1 cellular context compared by ENCODE assay signal in the genomic region with DNA sequence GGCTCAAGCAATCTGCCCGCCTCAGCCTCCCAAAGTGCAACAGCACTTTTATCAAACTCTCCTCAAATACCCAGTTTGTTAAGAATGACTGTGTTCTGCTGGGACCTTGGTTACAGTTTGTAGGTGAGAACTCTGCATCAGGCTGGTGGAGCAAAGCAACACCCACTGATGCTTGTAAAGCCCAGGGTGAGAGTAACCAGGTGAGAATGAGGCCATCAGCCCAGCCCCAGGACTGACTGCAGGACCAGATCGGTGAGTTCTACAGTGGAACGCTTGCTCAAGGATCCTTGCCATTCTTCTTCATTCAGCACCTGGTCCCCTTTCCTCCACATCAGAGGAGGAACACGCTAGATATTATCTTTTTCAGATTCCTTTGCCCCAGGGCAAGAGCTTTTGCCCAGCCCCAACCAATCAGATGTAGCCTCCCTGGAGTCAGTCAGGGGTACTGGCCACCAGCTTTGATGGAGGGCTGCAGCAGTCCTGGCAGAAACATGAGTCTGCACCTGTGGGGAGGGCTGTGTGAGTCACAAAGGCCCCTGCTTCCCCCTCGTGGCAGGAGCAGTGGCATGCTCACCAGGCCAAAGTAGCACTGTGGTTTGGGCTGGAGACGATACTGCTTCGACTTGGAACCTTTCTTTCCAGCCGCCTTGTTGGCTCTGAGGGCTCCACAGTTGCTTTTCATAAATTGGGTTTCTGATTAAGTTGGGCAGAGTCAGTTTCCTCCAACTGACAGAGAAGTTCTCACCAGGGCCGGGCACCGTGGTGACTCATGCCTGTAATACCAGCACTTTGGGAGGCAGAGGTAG.
A peak's percentile ranks its signal among the peaks of the same experiment; 100 is the strongest.
TF ChIP-seq lines count a peak whose summit lies in the region.

No MANE protein-coding gene starts in this region.

TF ChIP-seq in HepG2, 621 proteins besides CTCF, POLR2A, EP300 and RAD21 (continued from another document and continues in another):
- TF ChIP-seq, protein P1, sequence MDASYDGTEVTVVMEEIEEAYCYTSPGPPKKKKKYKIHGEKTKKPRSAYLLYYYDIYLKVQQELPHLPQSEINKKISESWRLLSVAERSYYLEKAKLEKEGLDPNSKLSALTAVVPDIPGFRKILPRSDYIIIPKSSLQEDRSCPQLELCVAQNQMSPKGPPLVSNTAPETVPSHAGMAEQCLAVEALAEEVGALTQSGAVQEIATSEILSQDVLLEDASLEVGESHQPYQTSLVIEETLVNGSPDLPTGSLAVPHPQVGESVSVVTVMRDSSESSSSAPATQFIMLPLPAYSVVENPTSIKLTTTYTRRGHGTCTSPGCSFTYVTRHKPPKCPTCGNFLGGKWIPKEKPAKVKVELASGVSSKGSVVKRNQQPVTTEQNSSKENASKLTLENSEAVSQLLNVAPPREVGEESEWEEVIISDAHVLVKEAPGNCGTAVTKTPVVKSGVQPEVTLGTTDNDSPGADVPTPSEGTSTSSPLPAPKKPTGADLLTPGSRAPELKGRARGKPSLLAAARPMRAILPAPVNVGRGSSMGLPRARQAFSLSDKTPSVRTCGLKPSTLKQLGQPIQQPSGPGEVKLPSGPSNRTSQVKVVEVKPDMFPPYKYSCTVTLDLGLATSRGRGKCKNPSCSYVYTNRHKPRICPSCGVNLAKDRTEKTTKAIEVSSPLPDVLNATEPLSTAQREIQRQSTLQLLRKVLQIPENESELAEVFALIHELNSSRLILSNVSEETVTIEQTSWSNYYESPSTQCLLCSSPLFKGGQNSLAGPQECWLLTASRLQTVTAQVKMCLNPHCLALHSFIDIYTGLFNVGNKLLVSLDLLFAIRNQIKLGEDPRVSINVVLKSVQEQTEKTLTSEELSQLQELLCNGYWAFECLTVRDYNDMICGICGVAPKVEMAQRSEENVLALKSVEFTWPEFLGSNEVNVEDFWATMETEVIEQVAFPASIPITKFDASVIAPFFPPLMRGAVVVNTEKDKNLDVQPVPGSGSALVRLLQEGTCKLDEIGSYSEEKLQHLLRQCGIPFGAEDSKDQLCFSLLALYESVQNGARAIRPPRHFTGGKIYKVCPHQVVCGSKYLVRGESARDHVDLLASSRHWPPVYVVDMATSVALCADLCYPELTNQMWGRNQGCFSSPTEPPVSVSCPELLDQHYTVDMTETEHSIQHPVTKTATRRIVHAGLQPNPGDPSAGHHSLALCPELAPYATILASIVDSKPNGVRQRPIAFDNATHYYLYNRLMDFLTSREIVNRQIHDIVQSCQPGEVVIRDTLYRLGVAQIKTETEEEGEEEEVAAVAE (CRISPR knock-in tag; IDR thresholded peaks at IDR 0.05; ENCODE audit: borderline replicate concordance) = no peak
- TF ChIP-seq IKZF1 (IDR thresholded peaks at IDR 0.05) (no peak), ZBTB4 (CRISPR knock-in tag; IDR thresholded peaks at IDR 0.05; ENCODE audit: borderline replicate concordance) (0 out of 2 replicates have a peak, but pooled peaks have one; percentile 60), ZNF746 (CRISPR knock-in tag; IDR thresholded peaks at IDR 0.05) (no peak), ZBTB44 (CRISPR knock-in tag; IDR thresholded peaks at IDR 0.05) (no peak), MXI1 (IDR thresholded peaks at IDR 0.05; ENCODE audit: borderline replicate concordance, low read depth, low read length) (peak; percentile 56; the same call in 1 of the 3 replicates), RBM39 (IDR thresholded peaks at IDR 0.05; ENCODE audit: low read depth, low read length, poor library complexity, severe bottlenecking) (no peak), MLLT10 (CRISPR knock-in tag; IDR thresholded peaks at IDR 0.05) (no peak), KDM2A (CRISPR knock-in tag; IDR thresholded peaks at IDR 0.05; ENCODE audit: borderline replicate concordance, low read depth) (peak; percentile 82), SOX5 (CRISPR knock-in tag; IDR thresholded peaks at IDR 0.05; ENCODE audit: borderline replicate concordance) (0 out of 2 replicates have a peak, but pooled peaks have one; percentile 16), TCF7L2 (IDR thresholded peaks at IDR 0.05; ENCODE audit: low read depth, low read length) (no peak), ZNF121 (CRISPR knock-in tag; IDR thresholded peaks at IDR 0.05) (0 out of 2 replicates have a peak, but pooled peaks have one; percentile 51), PLSCR1 (CRISPR knock-in tag; IDR thresholded peaks at IDR 0.05; ENCODE audit: borderline replicate concordance) (no peak), ERF (CRISPR knock-in tag; IDR thresholded peaks at IDR 0.05) (peak; percentile 58; the same call in 1 of the 2 replicates), ZNF382 (CRISPR knock-in tag; IDR thresholded peaks at IDR 0.05; ENCODE audit: borderline replicate concordance) (no peak), KDM3A (CRISPR knock-in tag; IDR thresholded peaks at IDR 0.05; ENCODE audit: low read depth) (0 out of 2 replicates have a peak, but pooled peaks have one; percentile 31), ZNF460 (CRISPR knock-in tag; IDR thresholded peaks at IDR 0.05; ENCODE audit: borderline replicate concordance) (no peak), FOSL2 (CRISPR knock-in tag; IDR thresholded peaks at IDR 0.05) (peak; percentile 85), NCOA2 (CRISPR knock-in tag; IDR thresholded peaks at IDR 0.05) (0 out of 2 replicates have a peak, but pooled peaks have one; percentile 21), ZNF235 (CRISPR knock-in tag; IDR thresholded peaks at IDR 0.05; ENCODE audit: borderline replicate concordance) (no peak), E2F1 (CRISPR knock-in tag; IDR thresholded peaks at IDR 0.05) (no peak), ZNF670 (CRISPR knock-in tag; IDR thresholded peaks at IDR 0.05; ENCODE audit: borderline replicate concordance) (no peak), ZUFSP (CRISPR knock-in tag; IDR thresholded peaks at IDR 0.05; ENCODE audit: borderline replicate concordance) (no peak), NR1H2 (CRISPR knock-in tag; IDR thresholded peaks at IDR 0.05; ENCODE audit: borderline replicate concordance, low read depth) (no peak)
- TF ChIP-seq, protein P2, sequence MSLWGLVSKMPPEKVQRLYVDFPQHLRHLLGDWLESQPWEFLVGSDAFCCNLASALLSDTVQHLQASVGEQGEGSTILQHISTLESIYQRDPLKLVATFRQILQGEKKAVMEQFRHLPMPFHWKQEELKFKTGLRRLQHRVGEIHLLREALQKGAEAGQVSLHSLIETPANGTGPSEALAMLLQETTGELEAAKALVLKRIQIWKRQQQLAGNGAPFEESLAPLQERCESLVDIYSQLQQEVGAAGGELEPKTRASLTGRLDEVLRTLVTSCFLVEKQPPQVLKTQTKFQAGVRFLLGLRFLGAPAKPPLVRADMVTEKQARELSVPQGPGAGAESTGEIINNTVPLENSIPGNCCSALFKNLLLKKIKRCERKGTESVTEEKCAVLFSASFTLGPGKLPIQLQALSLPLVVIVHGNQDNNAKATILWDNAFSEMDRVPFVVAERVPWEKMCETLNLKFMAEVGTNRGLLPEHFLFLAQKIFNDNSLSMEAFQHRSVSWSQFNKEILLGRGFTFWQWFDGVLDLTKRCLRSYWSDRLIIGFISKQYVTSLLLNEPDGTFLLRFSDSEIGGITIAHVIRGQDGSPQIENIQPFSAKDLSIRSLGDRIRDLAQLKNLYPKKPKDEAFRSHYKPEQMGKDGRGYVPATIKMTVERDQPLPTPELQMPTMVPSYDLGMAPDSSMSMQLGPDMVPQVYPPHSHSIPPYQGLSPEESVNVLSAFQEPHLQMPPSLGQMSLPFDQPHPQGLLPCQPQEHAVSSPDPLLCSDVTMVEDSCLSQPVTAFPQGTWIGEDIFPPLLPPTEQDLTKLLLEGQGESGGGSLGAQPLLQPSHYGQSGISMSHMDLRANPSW (CRISPR knock-in tag; IDR thresholded peaks at IDR 0.05; ENCODE audit: borderline replicate concordance) = no peak; the same call in 1 of the 2 replicates
- TF ChIP-seq, protein P3, sequence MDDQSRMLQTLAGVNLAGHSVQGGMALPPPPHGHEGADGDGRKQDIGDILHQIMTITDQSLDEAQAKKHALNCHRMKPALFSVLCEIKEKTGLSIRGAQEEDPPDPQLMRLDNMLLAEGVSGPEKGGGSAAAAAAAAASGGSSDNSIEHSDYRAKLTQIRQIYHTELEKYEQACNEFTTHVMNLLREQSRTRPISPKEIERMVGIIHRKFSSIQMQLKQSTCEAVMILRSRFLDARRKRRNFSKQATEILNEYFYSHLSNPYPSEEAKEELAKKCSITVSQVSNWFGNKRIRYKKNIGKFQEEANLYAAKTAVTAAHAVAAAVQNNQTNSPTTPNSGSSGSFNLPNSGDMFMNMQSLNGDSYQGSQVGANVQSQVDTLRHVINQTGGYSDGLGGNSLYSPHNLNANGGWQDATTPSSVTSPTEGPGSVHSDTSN (CRISPR knock-in tag; IDR thresholded peaks at IDR 0.05; ENCODE audit: borderline replicate concordance) = no peak
- TF ChIP-seq, protein P4, sequence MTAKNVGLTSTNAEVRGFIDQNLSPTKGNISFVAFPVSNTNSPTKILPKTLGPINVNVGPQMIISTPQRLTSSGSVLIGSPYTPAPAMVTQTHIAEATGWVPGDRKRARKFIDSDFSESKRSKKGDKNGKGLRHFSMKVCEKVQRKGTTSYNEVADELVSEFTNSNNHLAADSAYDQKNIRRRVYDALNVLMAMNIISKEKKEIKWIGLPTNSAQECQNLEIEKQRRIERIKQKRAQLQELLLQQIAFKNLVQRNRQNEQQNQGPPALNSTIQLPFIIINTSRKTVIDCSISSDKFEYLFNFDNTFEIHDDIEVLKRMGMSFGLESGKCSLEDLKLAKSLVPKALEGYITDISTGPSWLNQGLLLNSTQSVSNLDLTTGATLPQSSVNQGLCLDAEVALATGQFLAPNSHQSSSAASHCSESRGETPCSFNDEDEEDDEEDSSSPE (CRISPR knock-in tag; IDR thresholded peaks at IDR 0.05) = no peak
